17 cellular contexts compared by ENCODE assay signal in genomic region chr12:101743242-101743641, GRCh38. TPM values are rescaled to one million over a fixed set of nuclear protein-coding genes. Genes with fewer than 3 reads are reported as not detected.
DNase-seq lines count a peak whose midpoint lies in the region; ATAC-seq and TF ChIP-seq lines count a peak whose summit lies in the region.
"Had no signal": no experiment of that assay in that cellular context is flagged by ENCODE, and none has a peak within 500 bp of the region (broad histone marks: within the 10 kb centered on the region; RNA-seq: fewer than 3 reads in every experiment).

No MANE protein-coding gene starts in this region.

- no peaks in the 10 kb centered on the region for H3K27me3 Mint-ChIP-seq in CD4-positive, CD25-positive, alpha-beta regulatory T cell
- no peaks in the 10 kb centered on the region for H3K27me3 Mint-ChIP-seq in naive thymus-derived CD8-positive, alpha-beta T cell

- H3K9me3 ChIP-seq in CD4-positive, CD25-positive, alpha-beta regulatory T cell (ENCODE audit: control insufficient read depth in 2 of 2, low read length in 2 of 2), result no peaks in the 10 kb centered on the region
- H3K9me3 ChIP-seq in OCI-LY1 (ENCODE audit: low read length) (no peaks in the 10 kb centered on the region), SJCRH30 (replicated peaks) (no peaks in the 10 kb centered on the region)
- H3K9me3 ChIP-seq: SJSA1 had no signal

- no peak overlapping the region for H3K27ac ChIP-seq in CD4-positive, CD25-positive, alpha-beta regulatory T cell (ENCODE audit: insufficient read depth, low read length, poor library complexity, severe bottlenecking)
- H3K27ac ChIP-seq in OCI-LY1 (ENCODE audit: low read depth, low read length, poor library complexity, severe bottlenecking) (peak overlapping the region; percentile 98), SJCRH30 (no peak overlapping the region)
- H3K27ac ChIP-seq: SJSA1 had no signal

- peak overlapping the region; percentile 67 for H3K4me2 ChIP-seq in OCI-LY1 (ENCODE audit: low read length)

- peaks cover 13% of the 10 kb centered on the region for H3K36me3 ChIP-seq in CD4-positive, CD25-positive, alpha-beta regulatory T cell (ENCODE audit: control insufficient read depth, insufficient read depth, low read length)
- H3K36me3 ChIP-seq in OCI-LY1 (ENCODE audit: insufficient read depth, low read length), result peaks cover 78% of the 10 kb centered on the region
- no peaks in the 10 kb centered on the region for H3K36me3 ChIP-seq in SJCRH30

- H4K20me1 ChIP-seq in OCI-LY1 (ENCODE audit: insufficient read depth, low read length), result no peaks in the 10 kb centered on the region

- POLR2A ChIA-PET in naive thymus-derived CD8-positive, alpha-beta T cell (lab: Charles Lee), result no interaction called here

- H3K27ac Mint-ChIP-seq in CD4-positive, CD25-positive, alpha-beta regulatory T cell, result peak overlapping the region; percentile 82 to 91 (median 87)
- H3K27ac Mint-ChIP-seq in naive thymus-derived CD8-positive, alpha-beta T cell, result peak overlapping the region in 9 of 10 donors; percentile 2 to 90 (median 71)

- peaks cover 29% of the 10 kb centered on the region for H3K36me3 Mint-ChIP-seq in CD4-positive, CD25-positive, alpha-beta regulatory T cell
- H3K36me3 Mint-ChIP-seq in naive thymus-derived CD8-positive, alpha-beta T cell, result peaks cover 0 to 51% (median 5%) of the 10 kb centered on the region in 3 donors

- H3K4me3 Mint-ChIP-seq in CD4-positive, CD25-positive, alpha-beta regulatory T cell, result no peak overlapping the region
- peak overlapping the region in 1 of 10 donors; percentile 5 for H3K4me3 Mint-ChIP-seq in naive thymus-derived CD8-positive, alpha-beta T cell
- H3K4me3 Mint-ChIP-seq: activated T-cell treated with anti-CD3 and anti-CD28 coated beads, Interleukin-2, amount 50 U/mL, for 4 hours had no signal

- no peak for TF ChIP-seq CTCF in OCI-LY1 (IDR thresholded peaks at IDR 0.05; ENCODE audit: low read length)

- H3K27me3 ChIP-seq in CD4-positive, CD25-positive, alpha-beta regulatory T cell (ENCODE audit: control insufficient read depth, insufficient read depth, low read length), result no peaks in the 10 kb centered on the region
- H3K27me3 ChIP-seq in OCI-LY1 (ENCODE audit: insufficient read depth, low read length) (no peaks in the 10 kb centered on the region), SJCRH30 (no peaks in the 10 kb centered on the region)
- H3K27me3 ChIP-seq: SJSA1 had no signal

- no peaks in the 10 kb centered on the region for H3K79me2 ChIP-seq in OCI-LY1 (ENCODE audit: insufficient read depth, low read length)

- ATAC-seq in CD4-positive, CD25-positive, alpha-beta regulatory T cell (ENCODE audit: low read depth in 2 of 2), result no peak
- ATAC-seq in GM19043 (IDR thresholded peaks at IDR 0.05; ENCODE audit: low read depth, unreplicated experiment) (peak; percentile 2), GM18520 (IDR thresholded peaks at IDR 0.05; ENCODE audit: unreplicated experiment) (no peak)
- no peak for ATAC-seq in naive thymus-derived CD8-positive, alpha-beta T cell
- ATAC-seq: activated T-cell treated with anti-CD3 and anti-CD28 coated beads, Interleukin-2, amount 50 U/mL, for 4 hours; K562 had no signal

- peaks cover 0 to 13% (median 3%) of the 10 kb centered on the region in 4 donors for H3K4me1 Mint-ChIP-seq in CD4-positive, CD25-positive, alpha-beta regulatory T cell
- peaks cover 0 to 36% (median 6%) of the 10 kb centered on the region in 4 donors for H3K4me1 Mint-ChIP-seq in naive thymus-derived CD8-positive, alpha-beta T cell

- no peaks in the 10 kb centered on the region for H3K9me3 Mint-ChIP-seq in CD4-positive, CD25-positive, alpha-beta regulatory T cell
- no peaks in the 10 kb centered on the region for H3K9me3 Mint-ChIP-seq in naive thymus-derived CD8-positive, alpha-beta T cell
- H3K9me3 Mint-ChIP-seq: activated T-cell treated with anti-CD3 and anti-CD28 coated beads, Interleukin-2, amount 50 U/mL, for 4 hours had no signal

- peaks cover 10% of the 10 kb centered on the region for H3K4me1 ChIP-seq in CD4-positive, CD25-positive, alpha-beta regulatory T cell (ENCODE audit: control insufficient read depth, insufficient read depth, low read length, poor library complexity, severe bottlenecking)
- peaks cover 70% of the 10 kb centered on the region for H3K4me1 ChIP-seq in OCI-LY1 (ENCODE audit: insufficient read depth, low read length, severe bottlenecking)
- H3K4me1 ChIP-seq in SJCRH30, result no peaks in the 10 kb centered on the region
- H3K4me1 ChIP-seq: SJSA1 had no signal

- no peak overlapping the region for H3K4me3 ChIP-seq in CD4-positive, CD25-positive, alpha-beta regulatory T cell (ENCODE audit: low read depth, low read length)
- peak overlapping the region; percentile 14 for H3K4me3 ChIP-seq in OCI-LY1 (ENCODE audit: low read depth, low read length, poor library complexity, severe bottlenecking)
- H3K4me3 ChIP-seq in SJCRH30, result no peak overlapping the region
- H3K4me3 ChIP-seq: K562, SJSA1 had no signal

- DNase-seq in CD4-positive, CD25-positive, alpha-beta regulatory T cell, result no peak
- no peak for DNase-seq in naive thymus-derived CD8-positive, alpha-beta T cell
- DNase-seq in MV-4-11 (lab: John Stamatoyannopoulos, UW) (no peak), nucleus accumbens (lab: John Stamatoyannopoulos, UW) (no peak), SJCRH30 (no peak)
- DNase-seq: activated T-cell treated with anti-CD3 and anti-CD28 coated beads, Interleukin-2, amount 50 U/mL, for 4 hours; islet precursor cell; NCI-H82; retina; stimulated activated CD4-positive, alpha-beta T cell treated with anti-CD3 and anti-CD28 coated beads, Interleukin-4, amount 100 ng/mL, for 1 hour; stimulated activated naive CD4-positive, alpha-beta T cell treated with Interleukin-2 at 50 U/mL for 16 hours had no signal

- 0 out of 2 replicates have a peak, but pooled peaks cover 2% of the 10 kb centered on the region for H3F3A ChIP-seq in OCI-LY1 (ENCODE audit: insufficient read depth, low read length)

- no peak overlapping the region for H2AFZ ChIP-seq in OCI-LY1 (ENCODE audit: low read length)

- peak overlapping the region; percentile 45 for H3K9ac ChIP-seq in OCI-LY1 (ENCODE audit: low read length)

- no peaks in the 10 kb centered on the region for H3K9me2 ChIP-seq in OCI-LY1 (ENCODE audit: low read depth, low read length)

RNA-seq across cellular contexts. Expression of gene SYCP3, which starts 4.0 kb away (rescaled TPM):
- total RNA-seq in CD4-positive, CD25-positive, alpha-beta regulatory T cell, result 0.27 TPM
- polyA plus RNA-seq in CD4-positive, CD25-positive, alpha-beta regulatory T cell, result under 1 TPM in 2 of 4 donors, not detected in 2; 0.03 to 0.23 TPM
- total RNA-seq in naive thymus-derived CD8-positive, alpha-beta T cell, result 1 to 10 TPM in 1 of 2 experiments, under 1 TPM in 1; 0.71 to 1.6 TPM
- polyA plus RNA-seq in naive thymus-derived CD8-positive, alpha-beta T cell, result under 1 TPM in 2 of 3 donors, not detected in 1; 0.07 to 0.32 TPM
- total RNA-seq in SJCRH30 (2014; rRNA removed; shearing (Covaris generic)), result 0.03 and 0.04 TPM in 2 replicates
- total RNA-seq: astrocyte, SJSA1 had no signal

RNA-seq across cellular contexts. Expression of gene CHPT1, which starts 45.8 kb away (rescaled TPM):
- 9.1 TPM for total RNA-seq in CD4-positive, CD25-positive, alpha-beta regulatory T cell
- 10 to 100 TPM in 3 of 4 donors, 1 to 10 TPM in 1; 2.8 to 15.3 (median 12.1) TPM for polyA plus RNA-seq in CD4-positive, CD25-positive, alpha-beta regulatory T cell
- total RNA-seq in naive thymus-derived CD8-positive, alpha-beta T cell, result 10 to 100 TPM; 14.6 to 17.9 TPM
- polyA plus RNA-seq in naive thymus-derived CD8-positive, alpha-beta T cell, result 10 to 100 TPM in 2 of 3 donors, 1 to 10 TPM in 1; 5.4 to 33.6 (median 24.5) TPM
- 19.7 and 22.4 TPM in 2 replicates for total RNA-seq in SJCRH30 (2014; rRNA removed; shearing (Covaris generic))
